ENCODE assay signal across 27 cellular contexts in genomic region chr2:147051248-147051647, GRCh38.
DNase-seq lines count a peak whose midpoint lies in the region; ATAC-seq and TF ChIP-seq lines count a peak whose summit lies in the region.
"Had no signal": no experiment of that assay in that cellular context is flagged by ENCODE, and none has a peak within 500 bp of the region (broad histone marks: within the 10 kb centered on the region; RNA-seq: fewer than 3 reads in every experiment).

No MANE protein-coding gene starts in this region.

- peaks cover 22% of the 10 kb centered on the region for H3K4me1 ChIP-seq in adipocyte (ENCODE audit: control insufficient read depth, insufficient read depth, low read length)
- H3K4me1 ChIP-seq: body of pancreas, psoas muscle had no signal

- peaks cover 7% of the 10 kb centered on the region for H3K9me3 Mint-ChIP-seq in mesothelial cell of epicardium
- H3K9me3 Mint-ChIP-seq in activated CD8-positive, alpha-beta memory T cell treated with anti-CD3 and anti-CD28 coated beads, Interleukin-2, amount 10 ng/mL, durations not matched to agents 7 days and 5 days (ENCODE audit: low read depth): no peaks in the 10 kb centered on the region
- H3K9me3 Mint-ChIP-seq: activated naive CD8-positive, alpha-beta T cell treated with anti-CD3 and anti-CD28 coated beads, Interleukin-2, amount 50 U/mL, for 24 hours; activated T-cell treated with anti-CD3 and anti-CD28 coated beads, Interleukin-2, amount 50 U/mL, for 4 hours; natural killer cell treated with Interleukin-12 subunit alpha and Interleukin-12 subunit beta and Interleukin-15 and Interleukin-18, amount 100 ng/mL, for 72 hours; type B pancreatic cell had no signal

- H3K27me3 Mint-ChIP-seq in mesothelial cell of epicardium (ENCODE audit: low read depth): no peaks in the 10 kb centered on the region
- no peaks in the 10 kb centered on the region for H3K27me3 Mint-ChIP-seq in activated CD8-positive, alpha-beta memory T cell treated with anti-CD3 and anti-CD28 coated beads, Interleukin-2, amount 10 ng/mL, durations not matched to agents 7 days and 5 days
- H3K27me3 Mint-ChIP-seq: stimulated activated naive B cell treated with anti-CD40 and anti-IgM and Interleukin-4, amounts not matched to agents 10 μg/mL and 1 μg/mL and 100 μg/mL, for 72 hours; type B pancreatic cell had no signal

- H3K9ac ChIP-seq in adipocyte (ENCODE audit: low read length): no peak overlapping the region

- H3K9me3 ChIP-seq in adipocyte (ENCODE audit: control insufficient read depth, low read length): peaks cover 3% of the 10 kb centered on the region
- H3K9me3 ChIP-seq: body of pancreas, psoas muscle had no signal

- H3K36me3 ChIP-seq in adipocyte (ENCODE audit: control insufficient read depth, insufficient read depth, low read length, severe bottlenecking): no peaks in the 10 kb centered on the region

- peaks cover 22% of the 10 kb centered on the region for H3K4me1 Mint-ChIP-seq in mesothelial cell of epicardium
- H3K4me1 Mint-ChIP-seq in activated CD8-positive, alpha-beta memory T cell treated with anti-CD3 and anti-CD28 coated beads, Interleukin-2, amount 10 ng/mL, durations not matched to agents 7 days and 5 days: no peaks in the 10 kb centered on the region
- H3K4me1 Mint-ChIP-seq: activated naive CD8-positive, alpha-beta T cell treated with anti-CD3 and anti-CD28 coated beads, Interleukin-2, amount 50 U/mL, for 24 hours; CD14-positive monocyte; stimulated activated naive B cell treated with anti-CD40 and anti-IgM and Interleukin-4, amounts not matched to agents 10 μg/mL and 1 μg/mL and 100 μg/mL, for 72 hours had no signal

- no peak overlapping the region for H3K4me3 Mint-ChIP-seq in mesothelial cell of epicardium
- H3K4me3 Mint-ChIP-seq in activated CD8-positive, alpha-beta memory T cell treated with anti-CD3 and anti-CD28 coated beads, Interleukin-2, amount 10 ng/mL, durations not matched to agents 7 days and 5 days: no peak overlapping the region
- H3K4me3 Mint-ChIP-seq: activated naive CD8-positive, alpha-beta T cell treated with anti-CD3 and anti-CD28 coated beads, Interleukin-2, amount 50 U/mL, for 24 hours; activated T-cell treated with anti-CD3 and anti-CD28 coated beads, Interleukin-2, amount 50 U/mL, for 4 hours; CD14-positive monocyte; natural killer cell treated with Interleukin-12 subunit alpha and Interleukin-12 subunit beta and Interleukin-15 and Interleukin-18, amount 100 ng/mL, for 72 hours; stimulated activated naive B cell treated with anti-CD40 and anti-IgM and Interleukin-4, amounts not matched to agents 10 μg/mL and 1 μg/mL and 100 μg/mL, for 72 hours; type B pancreatic cell had no signal

- H3K27ac Mint-ChIP-seq in mesothelial cell of epicardium: peak overlapping the region; percentile 51
- H3K27ac Mint-ChIP-seq in activated CD8-positive, alpha-beta memory T cell treated with anti-CD3 and anti-CD28 coated beads, Interleukin-2, amount 10 ng/mL, durations not matched to agents 7 days and 5 days: no peak overlapping the region
- H3K27ac Mint-ChIP-seq: activated naive CD8-positive, alpha-beta T cell treated with anti-CD3 and anti-CD28 coated beads, Interleukin-2, amount 50 U/mL, for 24 hours; CD14-positive monocyte; natural killer cell treated with Interleukin-12 subunit alpha and Interleukin-12 subunit beta and Interleukin-15 and Interleukin-18, amount 100 ng/mL, for 72 hours; stimulated activated naive B cell treated with anti-CD40 and anti-IgM and Interleukin-4, amounts not matched to agents 10 μg/mL and 1 μg/mL and 100 μg/mL, for 72 hours; type B pancreatic cell had no signal

- no peak overlapping the region for H3K4me3 ChIP-seq in adipocyte (ENCODE audit: low read length)
- no peak overlapping the region for H3K4me3 ChIP-seq in fibroblast of mammary gland (ENCODE audit: control insufficient read depth, low read depth, low read length)
- H3K4me3 ChIP-seq: body of pancreas, psoas muscle had no signal

- DNase-seq in GM03348 (ENCODE audit: low spot score) (peak; percentile 61), adipocyte (ENCODE audit: low read depth) (peak; percentile 33), fibroblast of mammary gland (ENCODE audit: low read depth) (peak; percentile 19), mesothelial cell of epicardium (ENCODE audit: low spot score in 2 of 2, unreplicated experiment in 2 of 2) (no peak)
- no peak for DNase-seq in activated CD4-positive, alpha-beta T cell treated with anti-CD3 and anti-CD28 coated beads, Interleukin-2, amount 50 U/mL, for 1 hour
- DNase-seq in activated CD4-positive, alpha-beta T cell treated with anti-CD3 and anti-CD28 coated beads, Interleukin-2, amount 50 U/mL, for 48 hours: no peak
- no peak for DNase-seq in activated CD8-positive, alpha-beta memory T cell treated with anti-CD3 and anti-CD28 coated beads, Interleukin-2, amount 10 ng/mL, durations not matched to agents 7 days and 5 days
- DNase-seq: activated CD4-positive, alpha-beta T cell treated with anti-CD3 and anti-CD28 coated beads for 4 hours; activated gamma-delta T cell treated with Interleukin-2 at 50 U/mL for 16 hours; activated naive CD8-positive, alpha-beta T cell treated with anti-CD3 and anti-CD28 coated beads, Interleukin-2, amount 50 U/mL, for 24 hours; activated T-cell treated with anti-CD3 and anti-CD28 coated beads, Interleukin-2, amount 50 U/mL, for 4 hours; body of pancreas; GDM1; NCI-H1436 treated with DMSO at 0.1 percent for 48 hours; NCI-H2081 treated with DMSO at 0.1 percent for 48 hours; NCI-H345; NCI-H69; psoas muscle; SIG-M5; stimulated activated CD4-positive, alpha-beta T cell treated with anti-CD3 and anti-CD28 coated beads, Interleukin-15, amount 100 ng/mL, for 24 hours; stimulated activated naive B cell treated with anti-CD40 and anti-IgM and Interleukin-4, amounts not matched to agents 10 μg/mL and 1 μg/mL and 100 μg/mL, for 72 hours; T-helper 9 cell had no signal

- CTCF ChIA-PET in activated CD8-positive, alpha-beta memory T cell treated with anti-CD3 and anti-CD28 coated beads, Interleukin-2, amount 10 ng/mL, durations not matched to agents 7 days and 5 days (lab: Charles Lee): no interaction called here

- ATAC-seq in activated CD8-positive, alpha-beta memory T cell treated with anti-CD3 and anti-CD28 coated beads, Interleukin-2, amount 10 ng/mL, durations not matched to agents 7 days and 5 days: no peak
- ATAC-seq: activated naive CD8-positive, alpha-beta T cell treated with anti-CD3 and anti-CD28 coated beads, Interleukin-2, amount 50 U/mL, for 24 hours; activated T-cell treated with anti-CD3 and anti-CD28 coated beads, Interleukin-2, amount 50 U/mL, for 4 hours; body of pancreas; natural killer cell treated with Interleukin-12 subunit alpha and Interleukin-12 subunit beta and Interleukin-15 and Interleukin-18, amount 100 ng/mL, for 72 hours; Panc1; psoas muscle; stimulated activated naive B cell treated with anti-CD40 and anti-IgM and Interleukin-4, amounts not matched to agents 10 μg/mL and 1 μg/mL and 100 μg/mL, for 72 hours had no signal

- TF ChIP-seq CTCF in fibroblast of mammary gland (conservative IDR thresholded peaks at IDR 0.05; ENCODE audit: control insufficient read depth, insufficient read depth, low read depth, low read length): no peak
- no peak for TF ChIP-seq CTCF in mesothelial cell of epicardium (IDR thresholded peaks at IDR 0.05; ENCODE audit: unreplicated experiment)

- H3K36me3 Mint-ChIP-seq in mesothelial cell of epicardium: no peaks in the 10 kb centered on the region
- H3K36me3 Mint-ChIP-seq in activated CD8-positive, alpha-beta memory T cell treated with anti-CD3 and anti-CD28 coated beads, Interleukin-2, amount 10 ng/mL, durations not matched to agents 7 days and 5 days: no peaks in the 10 kb centered on the region
- H3K36me3 Mint-ChIP-seq: CD14-positive monocyte; natural killer cell treated with Interleukin-12 subunit alpha and Interleukin-12 subunit beta and Interleukin-15 and Interleukin-18, amount 100 ng/mL, for 72 hours; stimulated activated naive B cell treated with anti-CD40 and anti-IgM and Interleukin-4, amounts not matched to agents 10 μg/mL and 1 μg/mL and 100 μg/mL, for 72 hours; type B pancreatic cell had no signal

- H3K27me3 ChIP-seq in adipocyte (replicated peaks; ENCODE audit: control insufficient read depth, insufficient read depth, low read length): no peaks in the 10 kb centered on the region
- H3K27me3 ChIP-seq: body of pancreas, foreskin keratinocyte had no signal

Comparison
In these comparisons a context has a peak if more than half of its experiments do, and no peak if none do; other contexts are left out.
1. DNase-seq: peak in GM03348 (single experiment), adipocyte (single experiment) and fibroblast of mammary gland (single experiment); none in mesothelial cell of epicardium (0 of 2), activated CD4-positive, alpha-beta T cell treated with anti-CD3 and anti-CD28 coated beads, Interleukin-2, amount 50 U/mL, for 1 hour (single experiment), activated CD4-positive, alpha-beta T cell treated with anti-CD3 and anti-CD28 coated beads, Interleukin-2, amount 50 U/mL, for 48 hours (0 of 2) and activated CD8-positive, alpha-beta memory T cell treated with anti-CD3 and anti-CD28 coated beads, Interleukin-2, amount 10 ng/mL, durations not matched to agents 7 days and 5 days (single experiment).